In genomic region chr1:210315529-210315928, GRCh38 we compare ENCODE assay signal across 8 cellular contexts.
"Had no signal": no experiment of that assay in that cellular context is flagged by ENCODE, and none has a peak within 500 bp of the region (broad histone marks: within the 10 kb centered on the region; RNA-seq: fewer than 3 reads in every experiment).

No MANE protein-coding gene starts in this region.

- H3K27ac ChIP-seq: GM23248, HL-60 had no signal

- H3K36me3 Mint-ChIP-seq: IgD-negative memory B cell had no signal

- H3K4me1 ChIP-seq: HAP-1 had no signal

- ATAC-seq: HCT116, HepG2 had no signal

- H3K9me3 ChIP-seq: HAP-1 had no signal

- H3K4me3 Mint-ChIP-seq: IgD-negative memory B cell had no signal

- H3K4me3 ChIP-seq: GM23248, HAP-1 had no signal

- H2AFZ ChIP-seq: GM23248 had no signal

- H3K27ac Mint-ChIP-seq: IgD-negative memory B cell had no signal

- H3K36me3 ChIP-seq: HAP-1 had no signal

- H3K9ac ChIP-seq: GM23248 had no signal

- DNase-seq: GM23248, GOT3, H7 had no signal
